1 cellular context compared by ENCODE assay signal in genomic region chr15:60982249-60982932, GRCh38.
TF ChIP-seq lines count a peak whose summit lies in the region.

No MANE protein-coding gene starts in this region.

TF ChIP-seq in GM23338, 12 proteins besides CTCF, POLR2A, EP300 and RAD21 (continued from another document):
- no peak for TF ChIP-seq ZNF462 (CRISPR knock-in tag; IDR thresholded peaks at IDR 0.05)
- no peak for TF ChIP-seq REST (IDR thresholded peaks at IDR 0.05; ENCODE audit: unreplicated experiment)
- TF ChIP-seq ZNF114 (CRISPR knock-in tag; IDR thresholded peaks at IDR 0.05), result no peak
- TF ChIP-seq ZNF331 (CRISPR knock-in tag; IDR thresholded peaks at IDR 0.05; ENCODE audit: low read depth), result no peak
- TF ChIP-seq POLR2AphosphoS5 (IDR thresholded peaks at IDR 0.05; ENCODE audit: low read depth), result no peak
- TF ChIP-seq ETS1 (IDR thresholded peaks at IDR 0.05), result no peak
TF ChIP-seq in GM23338: peak in this region for 0.
